Comparison of ENCODE assay signal across 23 cellular contexts in genomic region chr19:28596561-28597071, GRCh38.
"Had no signal": no experiment of that assay in that cellular context is flagged by ENCODE, and none has a peak within 500 bp of the region (broad histone marks: within the 10 kb centered on the region; RNA-seq: fewer than 3 reads in every experiment).

No MANE protein-coding gene starts in this region.

- ATAC-seq: activated T-cell treated with anti-CD3 and anti-CD28 coated beads, Interleukin-2, amount 50 U/mL, for 72 hours; left cardiac atrium; lower lobe of right lung; naive thymus-derived CD8-positive, alpha-beta T cell had no signal

- H3K4me1 ChIP-seq: ascending aorta, breast epithelium, lower lobe of right lung, parathyroid adenoma, tibial nerve, uterus had no signal

- H3K4me3 ChIP-seq: ascending aorta, breast epithelium, coronary artery, lower lobe of right lung, tibial nerve, uterus had no signal

- H3K27me3 ChIP-seq: ascending aorta, breast epithelium, neutrophil, tibial nerve, uterus had no signal

- H3K27ac ChIP-seq: ascending aorta, breast epithelium, coronary artery, lower lobe of right lung, neutrophil, parathyroid adenoma, tibial nerve, uterus, VCaP had no signal

- H3K36me3 ChIP-seq: ascending aorta, breast epithelium, lower lobe of right lung, neutrophil, tibial nerve, uterus had no signal

- DNase-seq: activated CD4-positive, alpha-beta T cell treated with anti-CD3 and anti-CD28 coated beads, Interleukin-2, amount 50 U/mL, for 4 hours; activated CD4-positive, CD25-positive, alpha-beta regulatory T cell treated with anti-CD3 and anti-CD28 coated beads, Interleukin-2, amount 50 U/mL, for 72 hours; activated effector memory CD4-positive, alpha-beta T cell treated with anti-CD3 and anti-CD28 coated beads, Interleukin-2, amount 50 U/mL, for 16 hours; activated naive CD4-positive, alpha-beta T cell treated with anti-CD3 and anti-CD28 coated beads, Interleukin-2, amount 50 U/mL, for 16 hours; activated T-cell treated with anti-CD3 and anti-CD28 coated beads, Interleukin-2, amount 50 U/mL, for 72 hours; erythroblast; foreskin melanocyte; glutamatergic neuron; hippocampal formation; left cardiac atrium; lower lobe of right lung; naive thymus-derived CD8-positive, alpha-beta T cell; stimulated activated CD8-positive, alpha-beta memory T cell treated with anti-CD3 and anti-CD28 coated beads, Interleukin-4, amount 100 ng/mL, for 48 hours; stimulated activated naive CD4-positive, alpha-beta T cell treated with Interleukin-2 at 50 U/mL for 16 hours; substantia nigra; uterus had no signal

- H3K9me3 ChIP-seq: ascending aorta, lower lobe of right lung, neutrophil, uterus had no signal
